Comparison of ENCODE assay signal across 23 cellular contexts in the genomic region with DNA sequence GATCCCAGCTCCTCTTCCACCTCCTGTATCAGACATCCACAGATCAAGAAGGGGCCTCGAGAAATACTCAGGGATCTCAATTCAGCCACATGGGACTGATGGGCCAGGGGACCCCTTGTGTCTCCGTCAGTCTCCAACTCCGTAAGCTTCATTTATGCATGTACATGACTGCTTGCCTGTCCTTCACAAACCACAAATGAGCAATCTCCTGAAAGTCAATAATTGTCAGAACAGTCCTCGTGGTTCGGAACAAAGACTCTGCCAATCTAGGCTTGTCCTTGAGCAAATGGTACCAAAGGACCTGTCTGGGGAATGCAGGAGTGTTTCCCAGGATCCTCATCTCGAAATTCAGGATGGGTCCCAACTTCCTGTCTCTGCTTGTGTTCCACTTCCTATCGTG. TPM values are rescaled to one million over a fixed set of nuclear protein-coding genes. Genes with fewer than 3 reads are reported as not detected.
DNase-seq lines count a peak whose midpoint lies in the region; ATAC-seq and TF ChIP-seq lines count a peak whose summit lies in the region.
"Had no signal": no experiment of that assay in that cellular context is flagged by ENCODE, and none has a peak within 500 bp of the region (broad histone marks: within the 10 kb centered on the region; RNA-seq: fewer than 3 reads in every experiment).

No MANE protein-coding gene starts in this region.

- H3K9me2 ChIP-seq in GM23338 (ENCODE audit: insufficient read depth) (no peaks in the 10 kb centered on the region), OCI-LY7 (ENCODE audit: insufficient read depth, low read length) (no peaks in the 10 kb centered on the region)

- DNase-seq in GM23338 (ENCODE audit: low spot score), result no peak
- DNase-seq in OCI-LY7 (ENCODE audit: low spot score), result no peak
- DNase-seq in RPMI8226, result no peak
- DNase-seq in hippocampal formation (lab: John Stamatoyannopoulos, UW), result no peak
- DNase-seq: activated gamma-delta T cell; brain microvascular endothelial cell; CD8-positive, alpha-beta T cell; effector memory CD8-positive, alpha-beta T cell; GDM1; left ventricle myocardium superior; mucosa of descending colon; NCI-H1417 treated with DMSO at 0.1 percent for 48 hours; NCI-H82; PC-3; psoas muscle; stimulated activated CD4-positive, alpha-beta T cell treated with anti-CD3 and anti-CD28 coated beads, Interleukin-4, amount 100 ng/mL, for 24 hours had no signal

- H2AFZ ChIP-seq in GM23338 (0 out of 2 replicates have a peak overlapping the region, but pooled peaks have one; percentile 39), OCI-LY7 (ENCODE audit: low read length) (peak overlapping the region; percentile 84; the same call in 1 of the 2 replicates)

- H3K36me3 ChIP-seq in GM23338 (ENCODE audit: insufficient read depth) (no peaks in the 10 kb centered on the region; the same call in 1 of the 2 replicates), OCI-LY7 (ENCODE audit: insufficient read depth, low read length) (no peaks in the 10 kb centered on the region)
- H3K36me3 ChIP-seq: brain microvascular endothelial cell, SJSA1, upper lobe of left lung had no signal

- intact Hi-C loops in OCI-LY7 (cut with micrococcal nuclease; ENCODE audit: unreplicated experiment), result no loop called here

- POLR2A ChIA-PET in OCI-LY7 (lab: Charles Lee), result interaction anchor here (0.6 kb wide), 2 partner anchors 11 to 93 kb away, joined by 3 read pairs; no protein-coding TSS in a partner anchor

- H4K20me1 ChIP-seq in GM23338 (replicated peaks; ENCODE audit: insufficient read depth) (no peaks in the 10 kb centered on the region), OCI-LY7 (ENCODE audit: insufficient read depth, low read length) (no peaks in the 10 kb centered on the region)

- H3K27me3 Mint-ChIP-seq in GM23338 (ENCODE audit: insufficient read depth, low read depth, poor library complexity) (peaks cover 8% of the 10 kb centered on the region), nephron (ENCODE audit: low read depth) (peaks cover 14% of the 10 kb centered on the region)
- H3K27me3 Mint-ChIP-seq: effector memory CD8-positive, alpha-beta T cell had no signal

- H3K27me3 ChIP-seq in GM23338 (ENCODE audit: insufficient read depth), result no peaks in the 10 kb centered on the region
- H3K27me3 ChIP-seq: brain microvascular endothelial cell, SJSA1, upper lobe of left lung had no signal

- H3K36me3 Mint-ChIP-seq in GM23338 (ENCODE audit: low read depth) (peaks cover 28% of the 10 kb centered on the region), nephron (ENCODE audit: low read depth) (no peaks in the 10 kb centered on the region)
- H3K36me3 Mint-ChIP-seq: CD8-positive, alpha-beta T cell had no signal

- H3K27ac ChIP-seq in GM23338 (ENCODE audit: low read depth) (peak overlapping the region; percentile 83), OCI-LY7 (ENCODE audit: low read depth, low read length, poor library complexity, severe bottlenecking) (no peak overlapping the region)
- H3K27ac ChIP-seq: brain microvascular endothelial cell, psoas muscle, SJSA1, upper lobe of left lung had no signal

- TF ChIP-seq CTCF in GM23338 (conservative IDR thresholded peaks at IDR 0.05; ENCODE audit: low read depth in 2 of 2), result no peak
- TF ChIP-seq CTCF in OCI-LY7 (conservative IDR thresholded peaks at IDR 0.05; ENCODE audit: low read length), result no peak
- no peak for TF ChIP-seq CTCF in nephron (IDR thresholded peaks at IDR 0.05; ENCODE audit: unreplicated experiment in 3 of 3)

- H3K4me1 Mint-ChIP-seq in GM23338 (peaks cover 52% of the 10 kb centered on the region), nephron (peaks cover 11% of the 10 kb centered on the region)

- no TSS peak for BruUV-seq in OCI-LY7 (replicated peaks; lab: Mats Ljungman, UMichigan)

- CTCF ChIA-PET in OCI-LY7 (lab: Charles Lee; ENCODE audit: unreplicated experiment), result no interaction called here

- H3K9me3 ChIP-seq in OCI-LY7 (ENCODE audit: low read length), result no peaks in the 10 kb centered on the region
- H3K9me3 ChIP-seq: mucosa of descending colon, psoas muscle, SJSA1, upper lobe of left lung had no signal

- peaks cover 3% of the 10 kb centered on the region; the same call in 1 of the 3 replicates for H3K9me3 Mint-ChIP-seq in GM23338
- H3K9me3 Mint-ChIP-seq in nephron, result no peaks in the 10 kb centered on the region
- H3K9me3 Mint-ChIP-seq: CD8-positive, alpha-beta T cell; effector memory CD8-positive, alpha-beta T cell; T-helper 1 cell treated with Interleukin-12 subunit alpha and Interleukin-12 subunit beta and Interleukin-4 antibody, amounts not matched to agents 30 μg/mL and 1 μg/mL, for 36 hours had no signal

- ATAC-seq in GM18861 (IDR thresholded peaks at IDR 0.05; ENCODE audit: unreplicated experiment) (peak; percentile 18), GM23338 (no peak), GM18519 (IDR thresholded peaks at IDR 0.05; ENCODE audit: low FRiP score, unreplicated experiment) (no peak), HG02973 (IDR thresholded peaks at IDR 0.05; ENCODE audit: unreplicated experiment) (no peak)
- ATAC-seq: CD8-positive, alpha-beta T cell; effector memory CD8-positive, alpha-beta T cell; left ventricle myocardium superior; PC-3; psoas muscle had no signal

- H3K27ac Mint-ChIP-seq in GM23338, result no peak overlapping the region
- H3K27ac Mint-ChIP-seq in nephron, result peak overlapping the region; percentile 15 to 91 (median 37)
- H3K27ac Mint-ChIP-seq: CD8-positive, alpha-beta T cell; effector memory CD8-positive, alpha-beta T cell; T-helper 1 cell treated with Interleukin-12 subunit alpha and Interleukin-12 subunit beta and Interleukin-4 antibody, amounts not matched to agents 30 μg/mL and 1 μg/mL, for 36 hours had no signal

- H3K79me2 ChIP-seq in GM23338 (replicated peaks; ENCODE audit: insufficient read depth), result no peaks in the 10 kb centered on the region
- H3K79me2 ChIP-seq in OCI-LY7 (ENCODE audit: insufficient read depth, low read depth, low read length), result no peaks in the 10 kb centered on the region

- H3F3A ChIP-seq in GM23338 (replicated peaks; ENCODE audit: low read depth), result no peaks in the 10 kb centered on the region; the same call in 1 of the 2 replicates

- no peak overlapping the region for H3K4me3 Mint-ChIP-seq in GM23338
- no peak overlapping the region for H3K4me3 Mint-ChIP-seq in nephron
- H3K4me3 Mint-ChIP-seq: CD8-positive, alpha-beta T cell; effector memory CD8-positive, alpha-beta T cell; T-helper 1 cell treated with Interleukin-12 subunit alpha and Interleukin-12 subunit beta and Interleukin-4 antibody, amounts not matched to agents 30 μg/mL and 1 μg/mL, for 36 hours had no signal

- H3K4me3 ChIP-seq in GM23338 (no peak overlapping the region), OCI-LY7 (ENCODE audit: low read depth, low read length, poor library complexity, severe bottlenecking) (no peak overlapping the region)
- H3K4me3 ChIP-seq: mucosa of descending colon, psoas muscle, SJSA1, upper lobe of left lung had no signal

- H3K4me2 ChIP-seq in GM23338 (no peak overlapping the region), OCI-LY7 (ENCODE audit: low read length) (peak overlapping the region; percentile 21; the same call in 1 of the 2 replicates)

- H3K4me1 ChIP-seq in GM23338 (ENCODE audit: insufficient read depth) (peaks cover 11% of the 10 kb centered on the region), OCI-LY7 (ENCODE audit: insufficient read depth, low read length, poor library complexity, severe bottlenecking) (peaks cover 7% of the 10 kb centered on the region)
- H3K4me1 ChIP-seq: psoas muscle, upper lobe of left lung had no signal

TF ChIP-seq in GM23338, 12 proteins besides CTCF, POLR2A, EP300 and RAD21:
- TF ChIP-seq ETS1 (IDR thresholded peaks at IDR 0.05), result no peak

RNA-seq across cellular contexts. Expression of gene SLC12A8, which starts 20.8 kb away (rescaled TPM):
- total RNA-seq in GM23338 (2014; rRNA removed; shearing (Covaris generic)), result 10.1 and 15.9 TPM in 2 replicates
- polyA plus RNA-seq in GM23338 (2016; fragmentation: Nextera tagmentation; extraction: Ambion mirVana), result 4.6 and 6.9 TPM in 2 replicates
- total RNA-seq in OCI-LY7 (2014; rRNA removed; shearing (Covaris generic)), result 0.13 and 1.0 TPM in 2 replicates
- total RNA-seq in OCI-LY7 (2022), result 0.84 and 0.94 TPM in 2 replicates
- total RNA-seq: CD8-positive, alpha-beta T cell had no signal
